ENCODE assay signal across 20 cellular contexts in genomic region chr2:11713815-11714214, GRCh38. TPM values are rescaled to one million over a fixed set of nuclear protein-coding genes. Genes with fewer than 3 reads are reported as not detected.
A peak's percentile ranks its signal among the peaks of the same experiment; 100 is the strongest.
DNase-seq lines count a peak whose midpoint lies in the region; ATAC-seq and TF ChIP-seq lines count a peak whose summit lies in the region.
"Had no signal": no experiment of that assay in that cellular context is flagged by ENCODE, and none has a peak within 500 bp of the region (broad histone marks: within the 10 kb centered on the region; RNA-seq: fewer than 3 reads in every experiment).

No MANE protein-coding gene starts in this region.

- H4K8ac ChIP-seq in mesendoderm (ENCODE audit: low read depth, low read length), result no peak overlapping the region

- H3K27ac ChIP-seq in PC-3 (ENCODE audit: low read length) (peak overlapping the region; percentile 88), mesendoderm (ENCODE audit: low read depth, low read length) (no peak overlapping the region)
- H3K27ac ChIP-seq: HL-60 had no signal

- H2BK120ac ChIP-seq in mesendoderm (ENCODE audit: low read depth, low read length), result no peak overlapping the region

- H3K27me3 Mint-ChIP-seq in T-helper 17 cell, result peaks cover 56% of the 10 kb centered on the region

- no peak overlapping the region for H3K4me3 Mint-ChIP-seq in T-helper 17 cell
- H3K4me3 Mint-ChIP-seq: CD4-positive, CD25-positive, alpha-beta regulatory T cell; CD8-positive, alpha-beta memory T cell; H9 had no signal

- no peak for DNase-seq in PC-3
- DNase-seq in T-helper 17 cell, result no peak
- DNase-seq in mesendoderm, result peak; percentile 95
- DNase-seq in lower leg skin (ENCODE audit: low spot score in 2 of 2), result no peak
- DNase-seq in left lobe of liver (ENCODE audit: low spot score), result no peak
- DNase-seq: ACHN; BE2C; C1 segment of cervical spinal cord; CD4-positive, CD25-positive, alpha-beta regulatory T cell; CD8-positive, alpha-beta memory T cell; COR-L47; DMS 273 treated with DMSO at 0.1 percent for 48 hours; DMS53; DND-41; EL; H9 had no signal

- H4K20me1 ChIP-seq in PC-3 (ENCODE audit: low read length), result no peaks in the 10 kb centered on the region

- H2AK5ac ChIP-seq in mesendoderm (ENCODE audit: low read length), result no peak overlapping the region

- H3K4ac ChIP-seq in mesendoderm (ENCODE audit: low read depth, low read length), result no peak overlapping the region

- no peak overlapping the region for H3K18ac ChIP-seq in mesendoderm (ENCODE audit: low read length)

- no peak overlapping the region for H2AFZ ChIP-seq in PC-3 (ENCODE audit: low read length)

- POLR2A ChIA-PET in PC-3 (lab: Charles Lee; ENCODE audit: unreplicated experiment), result no interaction called here

- ATAC-seq in PC-3 (no peak), T-helper 17 cell (no peak), HG03354 (IDR thresholded peaks at IDR 0.05; ENCODE audit: poor library complexity, severe bottlenecking, unreplicated experiment) (no peak), left lobe of liver (no peak)

- no peaks in the 10 kb centered on the region for H3K9me2 ChIP-seq in PC-3 (replicated peaks; ENCODE audit: low read length)

- no peak overlapping the region for H3K56ac ChIP-seq in mesendoderm (ENCODE audit: low read length)

- TF ChIP-seq CTCF in PC-3 (conservative IDR thresholded peaks at IDR 0.05; ENCODE audit: low read depth, low read length), result no peak
- TF ChIP-seq CTCF in lower leg skin (IDR thresholded peaks at IDR 0.05), result no peak

- H3K9me3 ChIP-seq in PC-3 (ENCODE audit: low read length) (no peaks in the 10 kb centered on the region), T-helper 17 cell (ENCODE audit: control insufficient read depth, low read length, poor library complexity, severe bottlenecking) (no peaks in the 10 kb centered on the region)
- H3K9me3 ChIP-seq: BE2C had no signal

- no peak for TF ChIP-seq POLR2A in lower leg skin (IDR thresholded peaks at IDR 0.05)

- H3K4me1 ChIP-seq in PC-3 (ENCODE audit: insufficient read depth, low read length) (peaks cover 48% of the 10 kb centered on the region), mesendoderm (ENCODE audit: control insufficient read depth, low read depth, low read length) (peaks cover 2% of the 10 kb centered on the region)

- H3K4me3 ChIP-seq in PC-3 (ENCODE audit: low read length) (no peak overlapping the region), mesendoderm (ENCODE audit: low read length) (no peak overlapping the region), lower leg skin (ENCODE audit: low read depth, poor library complexity, severe bottlenecking) (no peak overlapping the region)

- H3K79me1 ChIP-seq in mesendoderm (ENCODE audit: low read length), result no peaks in the 10 kb centered on the region

- no peak overlapping the region for H2BK15ac ChIP-seq in mesendoderm (replicated peaks; ENCODE audit: low read depth)

- H3K36me3 ChIP-seq in PC-3 (ENCODE audit: low read depth, low read length), result no peaks in the 10 kb centered on the region
- no peaks in the 10 kb centered on the region for H3K36me3 ChIP-seq in mesendoderm (ENCODE audit: control insufficient read depth, insufficient read depth, low read length)
- H3K36me3 ChIP-seq: BE2C had no signal

- no TSS peak for BruUV-seq in PC-3 (replicated peaks; lab: Mats Ljungman, UMichigan)

- H4K5ac ChIP-seq in mesendoderm (ENCODE audit: low read length), result no peak overlapping the region

- no peak overlapping the region for H2BK5ac ChIP-seq in mesendoderm (ENCODE audit: low read length)

- intact Hi-C loops in PC-3 (cut with micrococcal nuclease) (loop anchor here (2.0 kb wide), 1 partner anchor 17 kb away; no protein-coding TSS in a partner anchor), lower leg skin (cut with DNase I; ENCODE audit: low total_unique reads) (no loop called here)

- no peak overlapping the region for H3K23ac ChIP-seq in mesendoderm (ENCODE audit: low read length)

- whole genome bisulfite sequencing in mesendoderm (ENCODE audit: extremely low coverage, insufficient coverage, low lambda C conversion rate), result no CpG with 5 or more reads among the region's 7 CpGs
- 88 to 95% methylated on average over 7 of the region's 7 CpGs for WGBS in lower leg skin, 2 donors

- H3K79me2 ChIP-seq in PC-3 (ENCODE audit: low read length) (no peaks in the 10 kb centered on the region), mesendoderm (ENCODE audit: control insufficient read depth, insufficient read depth, low read length) (no peaks in the 10 kb centered on the region)

- peaks cover 8% of the 10 kb centered on the region for H3K36me3 Mint-ChIP-seq in T-helper 17 cell (ENCODE audit: low read depth)
- H3K36me3 Mint-ChIP-seq: CD4-positive, CD25-positive, alpha-beta regulatory T cell; CD8-positive, alpha-beta memory T cell had no signal

- H3K9ac ChIP-seq in PC-3 (ENCODE audit: low read length) (peak overlapping the region; percentile 67), mesendoderm (ENCODE audit: low read length) (no peak overlapping the region)

- CTCF ChIA-PET in PC-3 (lab: Charles Lee), result no interaction called here

- H3K4me2 ChIP-seq in PC-3 (ENCODE audit: low read length) (no peak overlapping the region), mesendoderm (ENCODE audit: low read length) (no peak overlapping the region)

- no peaks in the 10 kb centered on the region for H3F3A ChIP-seq in PC-3 (ENCODE audit: low read length, unreplicated experiment)

- H3K4me1 Mint-ChIP-seq in T-helper 17 cell, result peaks cover 2% of the 10 kb centered on the region
- H3K4me1 Mint-ChIP-seq: CD8-positive, alpha-beta memory T cell had no signal

- H3K27me3 ChIP-seq in PC-3 (ENCODE audit: low read length), result no peaks in the 10 kb centered on the region
- H3K27me3 ChIP-seq in mesendoderm (ENCODE audit: insufficient read depth, low read length, poor library complexity), result no peaks in the 10 kb centered on the region
- H3K27me3 ChIP-seq: BE2C had no signal

- peak overlapping the region; percentile 21 for H3K27ac Mint-ChIP-seq in T-helper 17 cell
- H3K27ac Mint-ChIP-seq: CD4-positive, CD25-positive, alpha-beta regulatory T cell; CD8-positive, alpha-beta memory T cell had no signal

RNA-seq across cellular contexts. Expression of gene LPIN1, which starts 32.6 kb away (rescaled TPM):
- total RNA-seq in PC-3 (2014; rRNA removed) (40.9 and 46.9 TPM in 2 replicates), T-helper 17 cell (10 to 100 TPM; 86.7 to 99.8 TPM), lower leg skin (10 to 100 TPM; 15.6 to 45.8 (median 35.0) TPM), left lobe of liver (20.7 TPM)
- 1.9 TPM for polyA plus RNA-seq in mesendoderm (2013, experiment 1 of 2)
- 1.8 TPM for polyA plus RNA-seq in mesendoderm (2013, experiment 2 of 2)

RNA-seq across cellular contexts. Expression of gene NTSR2, which starts 43.8 kb away (rescaled TPM):
- total RNA-seq in PC-3 (2014; rRNA removed) (not detected in 2 replicates), T-helper 17 cell (not detected), lower leg skin (not detected), left lobe of liver (not detected)
- 0.04 TPM for polyA plus RNA-seq in mesendoderm (2013, experiment 1 of 2)
- 0.06 TPM for polyA plus RNA-seq in mesendoderm (2013, experiment 2 of 2)
- total RNA-seq: CD4-positive, CD25-positive, alpha-beta regulatory T cell; CD8-positive, alpha-beta memory T cell; H1; H9; HT1080 had no signal
- polyA plus RNA-seq: CD4-positive, CD25-positive, alpha-beta regulatory T cell; CD8-positive, alpha-beta memory T cell had no signal
